Comparison of ENCODE assay signal across 15 cellular contexts in genomic region chr13:32976046-32976781, GRCh38.
"Had no signal": no experiment of that assay in that cellular context is flagged by ENCODE, and none has a peak within 500 bp of the region (broad histone marks: within the 10 kb centered on the region; RNA-seq: fewer than 3 reads in every experiment).

No MANE protein-coding gene starts in this region.

- H3K4me1 Mint-ChIP-seq: activated naive CD4-positive, alpha-beta T cell treated with anti-CD3 and anti-CD28 coated beads, Interleukin-2, amount 50 U/mL, for 24 hours had no signal

- H3K36me3 Mint-ChIP-seq: activated naive CD4-positive, alpha-beta T cell treated with anti-CD3 and anti-CD28 coated beads, Interleukin-2, amount 50 U/mL, for 24 hours had no signal

- H3K4me1 ChIP-seq: gastrocnemius medialis, pancreas, stomach, uterus had no signal

- H3K27ac ChIP-seq: coronary artery, gastrocnemius medialis, pancreas, skin epidermis, stomach, thoracic aorta, uterus had no signal

- DNase-seq: activated effector memory CD4-positive, alpha-beta T cell treated with Interleukin-2 at 50 U/mL for 16 hours; activated T-cell treated with anti-CD3 and anti-CD28 coated beads, Interleukin-2, amount 50 U/mL, for 1 hour; central memory CD4-positive, alpha-beta T cell; effector CD4-positive, alpha-beta T cell; gastrocnemius medialis; mesendoderm; nephron progenitor cell; pancreas; stomach; uterus had no signal

- ATAC-seq: activated CD4-positive, CD25-positive, alpha-beta regulatory T cell treated with anti-CD3 and anti-CD28 coated beads, Interleukin-2, amount 50 U/mL, for 24 hours; gastrocnemius medialis; pancreas had no signal

- H3K9me3 ChIP-seq: gastrocnemius medialis, pancreas, stomach, thoracic aorta, uterus had no signal

- H3K4me3 ChIP-seq: coronary artery, gastrocnemius medialis, pancreas, skin epidermis, stomach, thoracic aorta, uterus had no signal

- H3K36me3 ChIP-seq: gastrocnemius medialis, pancreas, stomach, thoracic aorta, uterus had no signal

- H3K27ac Mint-ChIP-seq: activated naive CD4-positive, alpha-beta T cell treated with anti-CD3 and anti-CD28 coated beads, Interleukin-2, amount 50 U/mL, for 24 hours; nephron progenitor cell had no signal

- H3K27me3 ChIP-seq: gastrocnemius medialis, pancreas, stomach, uterus had no signal

- H3K27me3 Mint-ChIP-seq: activated naive CD4-positive, alpha-beta T cell treated with anti-CD3 and anti-CD28 coated beads, Interleukin-2, amount 50 U/mL, for 24 hours had no signal

- H3K9me3 Mint-ChIP-seq: activated naive CD4-positive, alpha-beta T cell treated with anti-CD3 and anti-CD28 coated beads, Interleukin-2, amount 50 U/mL, for 24 hours; nephron progenitor cell had no signal

- H3K4me3 Mint-ChIP-seq: activated naive CD4-positive, alpha-beta T cell treated with anti-CD3 and anti-CD28 coated beads, Interleukin-2, amount 50 U/mL, for 24 hours; nephron progenitor cell had no signal
